ENCODE assay signal across 15 cellular contexts in the genomic region with DNA sequence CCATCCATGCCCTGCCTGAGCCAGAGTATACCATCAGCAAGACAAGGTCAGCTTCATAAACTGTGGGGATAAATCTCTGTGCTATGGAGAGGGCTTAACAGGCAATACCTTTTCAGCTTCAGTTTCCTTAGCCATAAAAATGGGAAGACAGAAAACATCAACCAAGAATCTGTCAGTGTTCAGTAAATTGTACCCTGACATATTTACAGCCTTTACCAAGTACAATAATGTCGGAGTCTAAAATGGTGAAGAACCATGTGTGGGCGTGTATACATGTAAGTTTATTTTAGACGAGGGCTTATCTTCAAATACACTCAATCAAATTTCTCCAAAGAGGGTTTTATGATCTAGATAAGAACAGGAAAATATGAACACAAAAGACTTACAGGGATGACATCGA.
DNase-seq lines count a peak whose midpoint lies in the region; ATAC-seq and TF ChIP-seq lines count a peak whose summit lies in the region.
"Had no signal": no experiment of that assay in that cellular context is flagged by ENCODE, and none has a peak within 500 bp of the region (broad histone marks: within the 10 kb centered on the region; RNA-seq: fewer than 3 reads in every experiment).

No MANE protein-coding gene starts in this region.

- no peaks in the 10 kb centered on the region for H3K36me3 ChIP-seq in mucosa of descending colon (ENCODE audit: low read depth)
- H3K36me3 ChIP-seq in ovary, result no peaks in the 10 kb centered on the region
- H3K36me3 ChIP-seq: HAP-1 had no signal

- ATAC-seq in left colon (peak; percentile 73), mucosa of descending colon (peak; percentile 53)

- CTCF ChIA-PET in HEK293T (lab: Yijun Ruan, JAX), result no interaction called here

- no peaks in the 10 kb centered on the region for H3K9me3 ChIP-seq in mucosa of descending colon
- H3K9me3 ChIP-seq in ovary, result no peaks in the 10 kb centered on the region
- H3K9me3 ChIP-seq: HAP-1 had no signal

- TF ChIP-seq CTCF in mucosa of descending colon (IDR thresholded peaks at IDR 0.05), result no peak
- no peak for TF ChIP-seq CTCF in ovary (IDR thresholded peaks at IDR 0.05)

- no peak overlapping the region for H3K4me3 ChIP-seq in mucosa of descending colon
- no peak overlapping the region for H3K4me3 ChIP-seq in ovary
- H3K4me3 ChIP-seq: HAP-1 had no signal

- no peak for TF ChIP-seq POLR2A in ovary (IDR thresholded peaks at IDR 0.05)

- DNase-seq in HEK293T (ENCODE audit: extremely low spot score), result peak; percentile 30
- no peak for DNase-seq in left colon
- DNase-seq in mucosa of descending colon, result no peak
- no peak for DNase-seq in ovary
- no peak for DNase-seq in activated CD4-positive, CD25-positive, alpha-beta regulatory T cell treated with anti-CD3 and anti-CD28 coated beads, Interleukin-2, amount 50 U/mL, for 72 hours
- no peak for DNase-seq in NK-92 (lab: John Stamatoyannopoulos, UW; ENCODE audit: unreplicated experiment)
- DNase-seq: C1 segment of cervical spinal cord; Calu3; CD4-positive, alpha-beta memory T cell; COR-L47; DMS53; DMS79 treated with DMSO at 0.1 percent for 48 hours; GF-D8; GOT3 had no signal

- no peak for TF ChIP-seq EP300 in ovary (IDR thresholded peaks at IDR 0.05)

- H3K27ac ChIP-seq in ovary, result no peak overlapping the region

- intact Hi-C loops in left colon (cut with DNase I, micrococcal nuclease), result no loop called here
- intact Hi-C loops in mucosa of descending colon (cut with DNase I, micrococcal nuclease), result no loop called here
- intact Hi-C loops in ovary (cut with DNase I), result no loop called here

- H3K4me1 ChIP-seq in mucosa of descending colon (ENCODE audit: low read depth), result no peaks in the 10 kb centered on the region
- H3K4me1 ChIP-seq in ovary (ENCODE audit: insufficient read depth), result no peaks in the 10 kb centered on the region

- POLR2A ChIA-PET in HEK293T (lab: Yijun Ruan, JAX), result no interaction called here

- no peaks in the 10 kb centered on the region for H3K27me3 ChIP-seq in ovary

- 24 to 44% (median 42%) methylated on average over 4 of the region's 4 CpGs for WGBS in ovary, 3 donors

TF ChIP-seq in HEK293T, 16 proteins besides CTCF, POLR2A, EP300 and RAD21:
- 0 out of 2 replicates have a peak, but pooled peaks have one; percentile 69 for TF ChIP-seq FOXK2 (IDR thresholded peaks at IDR 0.05)
- no peak for TF ChIP-seq BHLHE40 (IDR thresholded peaks at IDR 0.05; ENCODE audit: borderline replicate concordance)
- TF ChIP-seq NFRKB (IDR thresholded peaks at IDR 0.05), result no peak
- peak; percentile 47 for TF ChIP-seq L3MBTL2 (conservative IDR thresholded peaks at IDR 0.05)
- TF ChIP-seq SUZ12 (IDR thresholded peaks at IDR 0.05), result no peak
- TF ChIP-seq LEF1 (IDR thresholded peaks at IDR 0.05; ENCODE audit: borderline replicate concordance), result peak; percentile 59; the same call in 1 of the 2 replicates
- TF ChIP-seq ARNT (IDR thresholded peaks at IDR 0.05), result no peak
- no peak for TF ChIP-seq FOXA1 (IDR thresholded peaks at IDR 0.05)
- TF ChIP-seq SP1 (IDR thresholded peaks at IDR 0.05), result no peak
- no peak for TF ChIP-seq HDGF (IDR thresholded peaks at IDR 0.05; ENCODE audit: borderline replicate concordance)
- TF ChIP-seq TARDBP (IDR thresholded peaks at IDR 0.05), result no peak
- TF ChIP-seq FOXM1 (IDR thresholded peaks at IDR 0.05; ENCODE audit: borderline replicate concordance), result no peak; the same call in 1 of the 2 replicates
- no peak for TF ChIP-seq ZNF384 (IDR thresholded peaks at IDR 0.05)
- no peak for TF ChIP-seq ELF4 (IDR thresholded peaks at IDR 0.05)
- TF ChIP-seq, protein P1, sequence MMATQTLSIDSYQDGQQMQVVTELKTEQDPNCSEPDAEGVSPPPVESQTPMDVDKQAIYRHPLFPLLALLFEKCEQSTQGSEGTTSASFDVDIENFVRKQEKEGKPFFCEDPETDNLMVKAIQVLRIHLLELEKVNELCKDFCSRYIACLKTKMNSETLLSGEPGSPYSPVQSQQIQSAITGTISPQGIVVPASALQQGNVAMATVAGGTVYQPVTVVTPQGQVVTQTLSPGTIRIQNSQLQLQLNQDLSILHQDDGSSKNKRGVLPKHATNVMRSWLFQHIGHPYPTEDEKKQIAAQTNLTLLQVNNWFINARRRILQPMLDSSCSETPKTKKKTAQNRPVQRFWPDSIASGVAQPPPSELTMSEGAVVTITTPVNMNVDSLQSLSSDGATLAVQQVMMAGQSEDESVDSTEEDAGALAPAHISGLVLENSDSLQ (IDR thresholded peaks at IDR 0.05), result peak; percentile 98
- peak; percentile 94 for TF ChIP-seq CTBP1 (IDR thresholded peaks at IDR 0.05; ENCODE audit: borderline replicate concordance)
